Comparison of ENCODE assay signal across 12 cellular contexts in genomic region chr16:80518436-80518835, GRCh38. TPM values are rescaled to one million over a fixed set of nuclear protein-coding genes. Genes with fewer than 3 reads are reported as not detected.
DNase-seq lines count a peak whose midpoint lies in the region; ATAC-seq, FAIRE-seq and TF ChIP-seq lines count a peak whose summit lies in the region.
"Had no signal": no experiment of that assay in that cellular context is flagged by ENCODE, and none has a peak within 500 bp of the region (broad histone marks: within the 10 kb centered on the region; RNA-seq: fewer than 3 reads in every experiment).

No MANE protein-coding gene starts in this region.

- peaks cover 0 to 2% of the 10 kb centered on the region in 2 donors for H3K27me3 ChIP-seq in small intestine (ENCODE audit: control insufficient read depth in 2 of 2, insufficient read depth in 2 of 2, low read length in 2 of 2)
- H3K27me3 ChIP-seq: right lobe of liver had no signal

- no peak overlapping the region for H3K4me2 ChIP-seq in OCI-LY7 (ENCODE audit: low read length)

- H3K27ac ChIP-seq in OCI-LY7 (ENCODE audit: low read depth, low read length, poor library complexity, severe bottlenecking) (no peak overlapping the region), small intestine (ENCODE audit: low read depth in 1 of 2, low read length in 1 of 2) (no peak overlapping the region)
- H3K27ac ChIP-seq: right lobe of liver had no signal

- H3K27ac Mint-ChIP-seq in stimulated activated effector memory CD8-positive, alpha-beta T cell treated with anti-CD3 and anti-CD28 coated beads, Interleukin-12 subunit alpha, Interleukin-12 subunit beta, amount 100 ng/mL, for 72 hours = no peak overlapping the region
- H3K27ac Mint-ChIP-seq in glutamatergic neuron (ENCODE audit: unreplicated experiment) = no peak overlapping the region
- H3K27ac Mint-ChIP-seq: mesothelial cell of epicardium had no signal

- H3K9me2 ChIP-seq in OCI-LY7 (ENCODE audit: insufficient read depth, low read length) = no peaks in the 10 kb centered on the region

- CTCF ChIA-PET in OCI-LY7 (lab: Charles Lee; ENCODE audit: unreplicated experiment) = no interaction called here

- WGBS in small intestine, 3 donors = 37 to 48% (median 40%) methylated on average over 7 of the region's 7 CpGs

- intact Hi-C loops in OCI-LY7 (cut with micrococcal nuclease; ENCODE audit: unreplicated experiment) = no loop called here

- H3K27me3 Mint-ChIP-seq in glutamatergic neuron (ENCODE audit: unreplicated experiment) = no peaks in the 10 kb centered on the region

- in situ Hi-C loops in astrocyte of the spinal cord (cut with HindIII; ENCODE audit: low sequenced_read_pairs) = no loop called here

- no peak overlapping the region for H3K4me3 ChIP-seq in OCI-LY7 (ENCODE audit: low read depth, low read length, poor library complexity, severe bottlenecking)
- no peak overlapping the region for H3K4me3 ChIP-seq in astrocyte of the spinal cord (ENCODE audit: low read depth, low read length)
- no peak overlapping the region for H3K4me3 ChIP-seq in small intestine (ENCODE audit: low read depth in 1 of 2, low read length in 2 of 2)
- H3K4me3 ChIP-seq: right lobe of liver had no signal

- no peaks in the 10 kb centered on the region for H3K36me3 Mint-ChIP-seq in stimulated activated effector memory CD8-positive, alpha-beta T cell treated with anti-CD3 and anti-CD28 coated beads, Interleukin-12 subunit alpha, Interleukin-12 subunit beta, amount 100 ng/mL, for 72 hours
- no peaks in the 10 kb centered on the region for H3K36me3 Mint-ChIP-seq in glutamatergic neuron (ENCODE audit: unreplicated experiment)
- H3K36me3 Mint-ChIP-seq: mesothelial cell of epicardium had no signal

- no peaks in the 10 kb centered on the region for H3K79me2 ChIP-seq in OCI-LY7 (ENCODE audit: insufficient read depth, low read depth, low read length)

- no peak for FAIRE-seq in small intestine (lab: Jason Lieb, UNC)

- no peak for TF ChIP-seq CTCF in OCI-LY7 (conservative IDR thresholded peaks at IDR 0.05; ENCODE audit: low read length)
- no peak for TF ChIP-seq CTCF in astrocyte of the spinal cord (IDR thresholded peaks at IDR 0.05; ENCODE audit: low read depth, low read length)
- no peak for TF ChIP-seq CTCF in glutamatergic neuron (IDR thresholded peaks at IDR 0.05; ENCODE audit: partially characterized antibody, unreplicated experiment)

- peak; percentile 8 for DNase-seq in activated naive CD4-positive, alpha-beta T cell treated with Interleukin-2 at 50 U/mL for 16 hours
- no peak for DNase-seq in activated naive CD4-positive, alpha-beta T cell (lab: John Stamatoyannopoulos, UW)
- peak; percentile 4 for DNase-seq in OCI-LY7 (ENCODE audit: low spot score)
- peak; percentile 2 for DNase-seq in astrocyte of the spinal cord (ENCODE audit: low read depth, low spot score)
- peak in 1 of 2 donors; percentile 58 for DNase-seq in stimulated activated effector memory CD8-positive, alpha-beta T cell treated with anti-CD3 and anti-CD28 coated beads, Interleukin-12 subunit alpha, Interleukin-12 subunit beta, amount 100 ng/mL, for 72 hours (ENCODE audit: low spot score in 2 of 2)
- DNase-seq in small intestine = no peak
- DNase-seq in glutamatergic neuron = no peak
- no peak for DNase-seq in KG1 (lab: John Stamatoyannopoulos, UW)
- DNase-seq: effector CD4-positive, alpha-beta T cell; NCI-H1417; right lobe of liver had no signal

- H3K9me3 ChIP-seq in OCI-LY7 (ENCODE audit: low read length) = no peaks in the 10 kb centered on the region
- no peaks in the 10 kb centered on the region for H3K9me3 ChIP-seq in small intestine (ENCODE audit: control insufficient read depth, low read depth)
- H3K9me3 ChIP-seq: right lobe of liver had no signal

- no peaks in the 10 kb centered on the region for H3K4me1 ChIP-seq in OCI-LY7 (ENCODE audit: insufficient read depth, low read length, poor library complexity, severe bottlenecking)
- no peaks in the 10 kb centered on the region for H3K4me1 ChIP-seq in small intestine (ENCODE audit: control insufficient read depth in 2 of 2, insufficient read depth in 1 of 2, low read depth in 1 of 2, low read length in 1 of 2)
- H3K4me1 ChIP-seq: right lobe of liver had no signal

- no TSS peak for BruUV-seq in OCI-LY7 (replicated peaks; lab: Mats Ljungman, UMichigan)

- H3K4me1 Mint-ChIP-seq in stimulated activated effector memory CD8-positive, alpha-beta T cell treated with anti-CD3 and anti-CD28 coated beads, Interleukin-12 subunit alpha, Interleukin-12 subunit beta, amount 100 ng/mL, for 72 hours = peaks cover 21% of the 10 kb centered on the region
- H3K4me1 Mint-ChIP-seq in glutamatergic neuron (ENCODE audit: low read depth, unreplicated experiment) = no peaks in the 10 kb centered on the region
- H3K4me1 Mint-ChIP-seq: mesothelial cell of epicardium had no signal

- H2AFZ ChIP-seq in OCI-LY7 (ENCODE audit: low read length) = no peak overlapping the region

- no peaks in the 10 kb centered on the region for H4K20me1 ChIP-seq in OCI-LY7 (ENCODE audit: insufficient read depth, low read length)

- H3K4me3 Mint-ChIP-seq in stimulated activated effector memory CD8-positive, alpha-beta T cell treated with anti-CD3 and anti-CD28 coated beads, Interleukin-12 subunit alpha, Interleukin-12 subunit beta, amount 100 ng/mL, for 72 hours = no peak overlapping the region
- no peak overlapping the region for H3K4me3 Mint-ChIP-seq in glutamatergic neuron (ENCODE audit: unreplicated experiment)
- H3K4me3 Mint-ChIP-seq: mesothelial cell of epicardium had no signal

- POLR2A ChIA-PET in OCI-LY7 (lab: Charles Lee) = no interaction called here

- peak; percentile 90 for ATAC-seq in stimulated activated effector memory CD8-positive, alpha-beta T cell treated with anti-CD3 and anti-CD28 coated beads, Interleukin-12 subunit alpha, Interleukin-12 subunit beta, amount 100 ng/mL, for 72 hours
- ATAC-seq: right lobe of liver had no signal

- H3K9me3 Mint-ChIP-seq in stimulated activated effector memory CD8-positive, alpha-beta T cell treated with anti-CD3 and anti-CD28 coated beads, Interleukin-12 subunit alpha, Interleukin-12 subunit beta, amount 100 ng/mL, for 72 hours = no peaks in the 10 kb centered on the region
- no peaks in the 10 kb centered on the region for H3K9me3 Mint-ChIP-seq in glutamatergic neuron (ENCODE audit: unreplicated experiment)
- H3K9me3 Mint-ChIP-seq: mesothelial cell of epicardium had no signal

- H3K36me3 ChIP-seq in OCI-LY7 (ENCODE audit: insufficient read depth, low read length) (no peaks in the 10 kb centered on the region), small intestine (ENCODE audit: control insufficient read depth in 2 of 2, insufficient read depth in 2 of 2, low read length in 2 of 2) (no peaks in the 10 kb centered on the region)
- H3K36me3 ChIP-seq: right lobe of liver had no signal

RNA-seq across cellular contexts. Expression of gene DYNLRB2, which starts 22.4 kb away (rescaled TPM):
- total RNA-seq in OCI-LY7 (2014; rRNA removed; shearing (Covaris generic)) = not detected in 2 replicates
- not detected in 2 replicates for total RNA-seq in OCI-LY7 (2022)
- polyA plus RNA-seq in small intestine = 1 to 10 TPM in 1 of 3 donors, not detected in 2; 1.1 TPM
- total RNA-seq in glutamatergic neuron (ENCODE audit: unreplicated experiment) = not detected

Comparison
In these comparisons a context has a peak if more than half of its experiments do, and no peak if none do; other contexts are left out.
1. DNase-seq: peak in activated naive CD4-positive, alpha-beta T cell treated with Interleukin-2 at 50 U/mL for 16 hours (single experiment), OCI-LY7 (single experiment) and astrocyte of the spinal cord (single experiment); none in activated naive CD4-positive, alpha-beta T cell (0 of 4), small intestine (single experiment), glutamatergic neuron (single experiment) and KG1 (single experiment).